ENCODE assay signal across 10 cellular contexts in the genomic region with DNA sequence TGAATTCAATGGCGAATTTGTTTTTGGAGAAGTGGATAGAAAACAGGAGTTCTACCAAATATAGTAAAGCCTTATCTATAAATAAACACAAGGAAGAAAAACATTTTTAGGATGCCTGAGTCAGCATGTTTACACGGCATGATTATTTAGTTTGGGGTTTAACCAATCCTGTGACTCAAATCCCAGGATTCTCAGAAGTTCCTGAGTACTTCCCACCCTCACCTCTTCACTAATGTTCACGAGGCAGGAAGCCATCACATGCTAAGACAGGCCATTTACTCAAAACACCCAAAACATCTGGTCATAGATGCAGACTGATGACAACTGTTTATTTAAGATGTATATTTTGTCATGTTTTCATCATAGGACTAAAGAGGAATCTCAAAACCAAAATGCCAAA. TPM values are rescaled to one million over a fixed set of nuclear protein-coding genes. Genes with fewer than 3 reads are reported as not detected.
A peak's percentile ranks its signal among the peaks of the same experiment; 100 is the strongest.
DNase-seq lines count a peak whose midpoint lies in the region; ATAC-seq, FAIRE-seq and TF ChIP-seq lines count a peak whose summit lies in the region.
"Had no signal": no experiment of that assay in that cellular context is flagged by ENCODE, and none has a peak within 500 bp of the region (broad histone marks: within the 10 kb centered on the region; RNA-seq: fewer than 3 reads in every experiment).

No MANE protein-coding gene starts in this region.

- peak overlapping the region; percentile 74 for H3K4me2 ChIP-seq in endothelial cell of umbilical vein (ENCODE audit: insufficient read depth, low read length)

- H2AFZ ChIP-seq in endothelial cell of umbilical vein (ENCODE audit: low read depth, low read length): no peak overlapping the region

- intact Hi-C loops in endothelial cell of umbilical vein (cut with micrococcal nuclease): loop anchor here (5.0 to 10.0 kb wide), 4 partner anchors 69 to 973 kb away; a partner anchor contains a TSS

- peaks cover 57% of the 10 kb centered on the region for H3K79me2 ChIP-seq in endothelial cell of umbilical vein (ENCODE audit: control insufficient read depth, insufficient read depth, low read length)

- peaks cover 43% of the 10 kb centered on the region for H3K36me3 ChIP-seq in RWPE2 (ENCODE audit: low read depth)
- no peaks in the 10 kb centered on the region for H3K36me3 ChIP-seq in endothelial cell of umbilical vein (ENCODE audit: control insufficient read depth in 2 of 2, extremely low read depth in 1 of 2, insufficient read depth in 2 of 2, low read length in 2 of 2)

- H3K9me3 ChIP-seq in RWPE2 (ENCODE audit: severe bottlenecking) (no peaks in the 10 kb centered on the region), endothelial cell of umbilical vein (replicated peaks; ENCODE audit: control insufficient read depth, insufficient read depth, low read length) (no peaks in the 10 kb centered on the region)

- ATAC-seq in activated CD8-positive, alpha-beta memory T cell treated with anti-CD3 and anti-CD28 coated beads, Interleukin-2, amount 10 ng/mL, durations not matched to agents 7 days and 5 days: no peak
- peak; percentile 9; the same call in 1 of the 3 replicates for ATAC-seq in RWPE2 (ENCODE audit: low read depth)
- ATAC-seq in stimulated activated effector memory CD8-positive, alpha-beta T cell treated with anti-CD3 and anti-CD28 coated beads, Interleukin-12 subunit alpha, Interleukin-12 subunit beta, amount 100 ng/mL, for 72 hours: no peak

- no peaks in the 10 kb centered on the region for H3K27me3 Mint-ChIP-seq in activated CD8-positive, alpha-beta memory T cell treated with anti-CD3 and anti-CD28 coated beads, Interleukin-2, amount 10 ng/mL, durations not matched to agents 7 days and 5 days

- no peaks in the 10 kb centered on the region for H4K20me1 ChIP-seq in endothelial cell of umbilical vein (replicated peaks; ENCODE audit: control insufficient read depth, extremely low read depth, insufficient read depth, low read length)

- H3K4me3 Mint-ChIP-seq in activated CD8-positive, alpha-beta memory T cell treated with anti-CD3 and anti-CD28 coated beads, Interleukin-2, amount 10 ng/mL, durations not matched to agents 7 days and 5 days: peak overlapping the region; percentile 31
- peak overlapping the region; percentile 95 for H3K4me3 Mint-ChIP-seq in stimulated activated effector memory CD8-positive, alpha-beta T cell treated with anti-CD3 and anti-CD28 coated beads, Interleukin-12 subunit alpha, Interleukin-12 subunit beta, amount 100 ng/mL, for 72 hours

- H3K9me1 ChIP-seq in endothelial cell of umbilical vein (replicated peaks; ENCODE audit: control insufficient read depth, extremely low read depth, insufficient read depth, low read length): no peaks in the 10 kb centered on the region

- H3K36me3 Mint-ChIP-seq in activated CD8-positive, alpha-beta memory T cell treated with anti-CD3 and anti-CD28 coated beads, Interleukin-2, amount 10 ng/mL, durations not matched to agents 7 days and 5 days: peaks cover 16% of the 10 kb centered on the region
- peaks cover 57% of the 10 kb centered on the region for H3K36me3 Mint-ChIP-seq in stimulated activated effector memory CD8-positive, alpha-beta T cell treated with anti-CD3 and anti-CD28 coated beads, Interleukin-12 subunit alpha, Interleukin-12 subunit beta, amount 100 ng/mL, for 72 hours

- H3K4me1 ChIP-seq in RWPE2 (ENCODE audit: insufficient read depth, poor library complexity, severe bottlenecking) (peaks cover 42% of the 10 kb centered on the region), endothelial cell of umbilical vein (ENCODE audit: control insufficient read depth, extremely low read depth, insufficient read depth, low read length) (peaks cover 57% of the 10 kb centered on the region)

- peak; percentile 39 for DNase-seq in activated CD8-positive, alpha-beta memory T cell treated with anti-CD3 and anti-CD28 coated beads, Interleukin-2, amount 10 ng/mL, durations not matched to agents 7 days and 5 days
- DNase-seq in activated CD8-positive, alpha-beta memory T cell treated with anti-CD3 and anti-CD28 coated beads for 24 hours: no peak
- DNase-seq in RWPE2 (ENCODE audit: low spot score): peak; percentile 21
- DNase-seq in endothelial cell of umbilical vein (ENCODE audit: low read depth, low spot score): peak; percentile 81
- DNase-seq in stimulated activated effector memory CD8-positive, alpha-beta T cell treated with anti-CD3 and anti-CD28 coated beads, Interleukin-12 subunit alpha, Interleukin-12 subunit beta, amount 100 ng/mL, for 72 hours (ENCODE audit: low spot score in 2 of 2): no peak
- no peak for DNase-seq in GM10266 (ENCODE audit: extremely low spot score)
- no peak for DNase-seq in GM19238 (ENCODE audit: insufficient read length, low spot score)
- DNase-seq in DMS153 treated with DMSO at 0.1 percent for 48 hours (lab: John Stamatoyannopoulos, UW; ENCODE audit: unreplicated experiment): no peak
- DNase-seq: NCI-H226 had no signal

- FAIRE-seq in endothelial cell of umbilical vein (lab: Jason Lieb, UNC): peak; percentile 86
- FAIRE-seq: H1 had no signal

- H3K27ac Mint-ChIP-seq in activated CD8-positive, alpha-beta memory T cell treated with anti-CD3 and anti-CD28 coated beads, Interleukin-2, amount 10 ng/mL, durations not matched to agents 7 days and 5 days: peak overlapping the region; percentile 67
- peak overlapping the region; percentile 57 for H3K27ac Mint-ChIP-seq in stimulated activated effector memory CD8-positive, alpha-beta T cell treated with anti-CD3 and anti-CD28 coated beads, Interleukin-12 subunit alpha, Interleukin-12 subunit beta, amount 100 ng/mL, for 72 hours

- H3K4me1 Mint-ChIP-seq in activated CD8-positive, alpha-beta memory T cell treated with anti-CD3 and anti-CD28 coated beads, Interleukin-2, amount 10 ng/mL, durations not matched to agents 7 days and 5 days: peaks cover 64% of the 10 kb centered on the region
- H3K4me1 Mint-ChIP-seq in stimulated activated effector memory CD8-positive, alpha-beta T cell treated with anti-CD3 and anti-CD28 coated beads, Interleukin-12 subunit alpha, Interleukin-12 subunit beta, amount 100 ng/mL, for 72 hours: peaks cover 60% of the 10 kb centered on the region

- no peak overlapping the region for H3K9ac ChIP-seq in endothelial cell of umbilical vein (replicated peaks; ENCODE audit: extremely low read depth, insufficient read depth, low read length)

- TF ChIP-seq POLR2A in endothelial cell of umbilical vein (IDR thresholded peaks at IDR 0.05; ENCODE audit: low read depth, low read length): peak; percentile 28

- TF ChIP-seq CTCF in RWPE2 (IDR thresholded peaks at IDR 0.05; ENCODE audit: poor library complexity, severe bottlenecking) (no peak), endothelial cell of umbilical vein (IDR thresholded peaks at IDR 0.05; ENCODE audit: extremely low read depth in 1 of 2, insufficient read depth in 1 of 2, low read depth in 1 of 2, low read length in 2 of 2) (no peak), GM10266 (IDR thresholded peaks at IDR 0.05; ENCODE audit: control insufficient read depth, insufficient read depth, low read depth, missing control alignments) (no peak)

- BruUV-seq in endothelial cell of umbilical vein (replicated peaks; lab: Mats Ljungman, UMichigan): no TSS peak

- dilution Hi-C loops in endothelial cell of umbilical vein (cut with MboI; ENCODE audit: extremely low pct_ligation_motif_present, low sequenced_read_pairs): no loop called here

- no peak overlapping the region for H3K4me3 ChIP-seq in RWPE2 (ENCODE audit: severe bottlenecking)
- H3K4me3 ChIP-seq in endothelial cell of umbilical vein (replicated peaks in 1 of 3; ENCODE audit: insufficient read depth in 1 of 3, low read depth in 1 of 3, low read length in 3 of 3): no peak overlapping the region

- peak overlapping the region; percentile 70 for H3K27ac ChIP-seq in RWPE2 (ENCODE audit: poor library complexity, severe bottlenecking)
- peak overlapping the region; percentile 42 for H3K27ac ChIP-seq in endothelial cell of umbilical vein (ENCODE audit: insufficient read depth, low read depth, low read length)

- CTCF ChIA-PET in activated CD8-positive, alpha-beta memory T cell treated with anti-CD3 and anti-CD28 coated beads, Interleukin-2, amount 10 ng/mL, durations not matched to agents 7 days and 5 days (lab: Charles Lee): interaction anchor here (0.5 to 2.3 kb wide), 5 partner anchors 13 to 940 kb away, joined by 3 to 13 read pairs (median 9); no protein-coding TSS in a partner anchor
- CTCF ChIA-PET in endothelial cell of umbilical vein (lab: Charles Lee): interaction anchor here (1.0 to 2.8 kb wide), 5 partner anchors 13 to 89 kb away, joined by 3 to 26 read pairs (median 3); no protein-coding TSS in a partner anchor

- POLR2A ChIA-PET in endothelial cell of umbilical vein (lab: Charles Lee): no interaction called here

- no peaks in the 10 kb centered on the region for H3K9me3 Mint-ChIP-seq in activated CD8-positive, alpha-beta memory T cell treated with anti-CD3 and anti-CD28 coated beads, Interleukin-2, amount 10 ng/mL, durations not matched to agents 7 days and 5 days (ENCODE audit: low read depth)
- H3K9me3 Mint-ChIP-seq in stimulated activated effector memory CD8-positive, alpha-beta T cell treated with anti-CD3 and anti-CD28 coated beads, Interleukin-12 subunit alpha, Interleukin-12 subunit beta, amount 100 ng/mL, for 72 hours: no peaks in the 10 kb centered on the region

- no peaks in the 10 kb centered on the region for H3K27me3 ChIP-seq in RWPE2 (ENCODE audit: insufficient read depth, poor library complexity, severe bottlenecking)
- no peaks in the 10 kb centered on the region for H3K27me3 ChIP-seq in endothelial cell of umbilical vein (ENCODE audit: control insufficient read depth in 2 of 2, insufficient read depth in 2 of 2, low read length in 2 of 2)

RNA-seq across cellular contexts. Expression of a gene that starts 3.4 kb away (rescaled TPM):
- total RNA-seq in activated CD8-positive, alpha-beta memory T cell treated with anti-CD3 and anti-CD28 coated beads, Interleukin-2, amount 10 ng/mL, durations not matched to agents 7 days and 5 days: 10 to 100 TPM; 36.4 to 48.5 TPM
- 50.9 and 52.0 TPM in 2 replicates for total RNA-seq in endothelial cell of umbilical vein
- polyA plus RNA-seq in endothelial cell of umbilical vein: 27.1 and 42.6 TPM in 2 replicates
- polyA plus RNA-seq in endothelial cell of umbilical vein (2011; cell fraction: cytosol; rRNA removed): 38.9 and 47.8 TPM in 2 replicates
- 13.7 and 18.6 TPM in 2 replicates for polyA plus RNA-seq in endothelial cell of umbilical vein (2011; cell fraction: nucleus; rRNA removed)
- polyA plus RNA-seq in endothelial cell of umbilical vein (2012): 40.2 and 60.5 TPM in 2 replicates
- polyA minus RNA-seq in endothelial cell of umbilical vein: 12.5 and 16.9 TPM in 2 replicates
- polyA minus RNA-seq in endothelial cell of umbilical vein (2011; cell fraction: cytosol; rRNA and poly(A)+ RNA removed): 22.4 TPM
- 4.7 and 9.0 TPM in 2 replicates for polyA minus RNA-seq in endothelial cell of umbilical vein (2011; cell fraction: nucleus; rRNA and poly(A)+ RNA removed)

RNA-seq across cellular contexts. Expression of a gene that starts 15.0 kb away (rescaled TPM):
- total RNA-seq in activated CD8-positive, alpha-beta memory T cell treated with anti-CD3 and anti-CD28 coated beads, Interleukin-2, amount 10 ng/mL, durations not matched to agents 7 days and 5 days: 10 to 100 TPM; 65.8 to 81.6 TPM
- 18.8 and 19.1 TPM in 2 replicates for total RNA-seq in endothelial cell of umbilical vein
- polyA plus RNA-seq in endothelial cell of umbilical vein: 2.6 and 3.0 TPM in 2 replicates
- polyA plus RNA-seq in endothelial cell of umbilical vein (2011; cell fraction: cytosol; rRNA removed): 2.8 and 3.1 TPM in 2 replicates
- 11.8 and 12.8 TPM in 2 replicates for polyA plus RNA-seq in endothelial cell of umbilical vein (2011; cell fraction: nucleus; rRNA removed)
- polyA plus RNA-seq in endothelial cell of umbilical vein (2012): 2.7 and 3.3 TPM in 2 replicates
- 8.7 and 9.0 TPM in 2 replicates for polyA minus RNA-seq in endothelial cell of umbilical vein
- polyA minus RNA-seq in endothelial cell of umbilical vein (2011; cell fraction: cytosol; rRNA and poly(A)+ RNA removed): 0.20 TPM
- polyA minus RNA-seq in endothelial cell of umbilical vein (2011; cell fraction: nucleus; rRNA and poly(A)+ RNA removed): 11.5 and 12.4 TPM in 2 replicates
- total RNA-seq: H1 had no signal

Comparison
In these comparisons a context has a peak if more than half of its experiments do, and no peak if none do; other contexts are left out.
1. DNase-seq: peak in activated CD8-positive, alpha-beta memory T cell treated with anti-CD3 and anti-CD28 coated beads, Interleukin-2, amount 10 ng/mL, durations not matched to agents 7 days and 5 days (single experiment), RWPE2 (single experiment) and endothelial cell of umbilical vein (single experiment); none in activated CD8-positive, alpha-beta memory T cell treated with anti-CD3 and anti-CD28 coated beads for 24 hours (single experiment), stimulated activated effector memory CD8-positive, alpha-beta T cell treated with anti-CD3 and anti-CD28 coated beads, Interleukin-12 subunit alpha, Interleukin-12 subunit beta, amount 100 ng/mL, for 72 hours (0 of 2), GM10266 (single experiment), GM19238 (single experiment) and DMS153 treated with DMSO at 0.1 percent for 48 hours (single experiment).